ENCODE assay signal across 8 cellular contexts in the genomic region with DNA sequence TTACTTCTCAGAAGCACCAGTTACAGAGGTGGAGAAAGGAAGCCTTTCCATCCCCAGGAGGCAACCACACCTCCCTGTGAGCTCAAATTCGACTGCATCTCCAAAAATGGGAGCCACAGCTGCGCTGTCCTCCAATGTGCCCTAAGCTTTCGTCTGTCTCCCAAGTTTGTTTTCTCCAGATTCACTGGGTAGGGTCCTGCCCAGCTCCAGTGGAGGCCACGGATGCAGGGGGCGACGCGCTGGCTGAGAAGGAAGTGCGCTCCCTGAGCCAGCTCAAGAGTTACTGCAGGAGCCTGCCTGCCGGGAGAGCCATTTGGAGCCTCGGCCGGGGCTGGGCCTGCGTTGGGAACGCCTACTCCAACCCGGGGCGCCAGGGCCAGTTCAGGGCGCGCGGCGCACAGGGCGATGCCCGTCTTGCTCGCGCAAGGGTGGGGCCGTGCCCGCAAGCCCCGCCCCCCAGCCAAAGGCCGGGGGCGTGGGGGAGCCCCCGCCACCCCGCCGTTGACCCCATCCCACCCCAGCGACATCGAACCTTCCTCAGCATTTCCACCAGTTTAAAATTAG. TPM values are rescaled to one million over a fixed set of nuclear protein-coding genes. Genes with fewer than 3 reads are reported as not detected.
DNase-seq lines count a peak whose midpoint lies in the region; ATAC-seq and TF ChIP-seq lines count a peak whose summit lies in the region.

No MANE protein-coding gene starts in this region.

- 4% methylated on average over 17 of the region's 33 CpGs for WGBS in prostate gland

- peak overlapping the region; percentile 90 for H3K27ac ChIP-seq in KMS-11
- H3K27ac ChIP-seq in left ventricle myocardium inferior (replicated peaks) = peak overlapping the region; percentile 92
- peak overlapping the region; percentile 86 to 91 for H3K27ac ChIP-seq in prostate gland
- H3K27ac ChIP-seq in upper lobe of right lung = peak overlapping the region; percentile 89

- intact Hi-C loops in left ventricle myocardium inferior (cut with micrococcal nuclease) = no loop called here
- intact Hi-C loops in prostate gland (cut with DNase I) = loop anchor here (5.0 kb wide), 1 partner anchor 172 kb away; no protein-coding TSS in a partner anchor
- intact Hi-C loops in upper lobe of right lung (cut with DNase I) = no loop called here

- H3K79me2 ChIP-seq in KMS-11 (ENCODE audit: insufficient read depth, low read depth) = peaks cover 93% of the 10 kb centered on the region

- no peak for TF ChIP-seq CTCF in KMS-11 (conservative IDR thresholded peaks at IDR 0.05; ENCODE audit: low read depth, low read length)
- TF ChIP-seq CTCF in left ventricle myocardium inferior (IDR thresholded peaks at IDR 0.05; ENCODE audit: borderline replicate concordance) = peak; percentile 18
- peak in 1 of 4 experiments; percentile 21 for TF ChIP-seq CTCF in prostate gland (IDR thresholded peaks at IDR 0.05)
- peak; percentile 22 for TF ChIP-seq CTCF in upper lobe of right lung (IDR thresholded peaks at IDR 0.05)

- ATAC-seq in GM21825 (IDR thresholded peaks at IDR 0.05; ENCODE audit: unreplicated experiment) = peak; percentile 92
- ATAC-seq in upper lobe of right lung = peak; percentile 99

- DNase-seq in ELR (ENCODE audit: low read depth) (peak; percentile 92), T follicular helper cell (ENCODE audit: low read depth) (peak; percentile 42), amniotic epithelial cell (ENCODE audit: low read depth) (peak; percentile 78), left ventricle myocardium inferior (peak; percentile 92), prostate gland (ENCODE audit: low spot score) (peak; percentile 92), upper lobe of right lung (peak; percentile 96)

- peak overlapping the region; percentile 85 for H3K4me2 ChIP-seq in KMS-11

- H3K9me3 ChIP-seq in left ventricle myocardium inferior (replicated peaks) (no peaks in the 10 kb centered on the region), prostate gland (no peaks in the 10 kb centered on the region), upper lobe of right lung (no peaks in the 10 kb centered on the region)

- peak overlapping the region; percentile 35 for H2AFZ ChIP-seq in KMS-11 (ENCODE audit: low read depth)

- H4K20me1 ChIP-seq in KMS-11 (ENCODE audit: insufficient read depth) = peaks cover 25% of the 10 kb centered on the region

- peak; percentile 97 for TF ChIP-seq POLR2A in prostate gland (IDR thresholded peaks at IDR 0.05)

- H3K4me3 ChIP-seq in KMS-11 (IDR thresholded peaks at IDR 0.05; ENCODE audit: insufficient read depth, low read depth, low read length) (no peak overlapping the region), left ventricle myocardium inferior (peak overlapping the region; percentile 75), prostate gland (peak overlapping the region; percentile 50 to 54), upper lobe of right lung (peak overlapping the region; percentile 66)

- H3K4me1 ChIP-seq in KMS-11 (ENCODE audit: low read depth, poor library complexity, severe bottlenecking) (peaks cover 56% of the 10 kb centered on the region), left ventricle myocardium inferior (peaks cover 83% of the 10 kb centered on the region), prostate gland (replicated peaks) (peaks cover 4% of the 10 kb centered on the region), upper lobe of right lung (peaks cover 40% of the 10 kb centered on the region)

- peak overlapping the region; percentile 82 for H3K9ac ChIP-seq in KMS-11

- H3K27me3 ChIP-seq in KMS-11 (ENCODE audit: insufficient read depth, low read depth) = no peaks in the 10 kb centered on the region
- no peaks in the 10 kb centered on the region for H3K27me3 ChIP-seq in left ventricle myocardium inferior (ENCODE audit: low read depth)
- no peaks in the 10 kb centered on the region for H3K27me3 ChIP-seq in prostate gland (replicated peaks; ENCODE audit: insufficient read depth)
- no peaks in the 10 kb centered on the region for H3K27me3 ChIP-seq in upper lobe of right lung

- H3K36me3 ChIP-seq in KMS-11 (ENCODE audit: insufficient read depth) (no peaks in the 10 kb centered on the region), left ventricle myocardium inferior (peaks cover 10% of the 10 kb centered on the region), prostate gland (no peaks in the 10 kb centered on the region), upper lobe of right lung (peaks cover 8% of the 10 kb centered on the region)

RNA-seq across cellular contexts. Expression of a gene that starts 19.5 kb away (rescaled TPM):
- total RNA-seq in left ventricle myocardium inferior (11.5 TPM), prostate gland (10 to 100 TPM; 24.0 to 36.1 TPM), upper lobe of right lung (24.8 TPM)

Comparison
In these comparisons a context has a peak if more than half of its experiments do, and no peak if none do; other contexts are left out.
1. DNase-seq: peak in every context shown above with its lines; median percentile 96 in upper lobe of right lung; 92 in ELR; 92 in left ventricle myocardium inferior; 92 in prostate gland; 78 in amniotic epithelial cell; 42 in T follicular helper cell.